ENCODE assay signal across 8 cellular contexts in the genomic region with DNA sequence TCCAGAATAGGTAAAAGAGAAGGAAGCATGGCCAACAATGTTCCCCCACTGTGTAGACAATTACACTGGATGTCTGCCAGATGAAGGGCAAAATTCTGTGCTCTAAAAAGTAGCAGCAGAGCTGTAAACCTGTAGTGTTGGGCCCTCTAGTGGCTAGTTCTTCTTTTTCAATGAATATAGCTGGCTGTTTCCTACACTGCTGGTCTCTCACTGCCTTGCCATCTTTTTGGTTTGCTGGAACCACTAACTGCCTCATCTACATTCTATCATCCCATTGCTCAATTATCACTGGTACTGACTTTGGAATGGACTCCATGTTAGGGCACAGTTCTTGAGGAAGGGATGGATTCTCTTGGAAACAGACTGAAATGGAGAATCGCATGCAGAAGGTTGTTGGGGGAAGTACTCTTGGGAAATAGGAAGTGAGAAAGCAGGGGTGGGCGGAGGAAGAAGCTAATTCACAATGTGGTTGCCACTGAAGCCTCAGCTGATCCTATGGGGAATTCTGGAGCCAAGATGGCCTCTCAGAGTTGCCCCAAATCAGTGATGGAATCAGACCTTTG. TPM values are rescaled to one million over a fixed set of nuclear protein-coding genes. Genes with fewer than 3 reads are reported as not detected.
DNase-seq lines count a peak whose midpoint lies in the region; ATAC-seq and TF ChIP-seq lines count a peak whose summit lies in the region.

No MANE protein-coding gene starts in this region.

- ATAC-seq in HG02642 (IDR thresholded peaks at IDR 0.05; ENCODE audit: poor library complexity, unreplicated experiment) = peak; percentile 66
- peak; percentile 86 for ATAC-seq in central memory CD8-positive, alpha-beta T cell (replicated peaks; ENCODE audit: extremely low read depth, poor library complexity, severe bottlenecking)
- ATAC-seq in left lung = peak; percentile 85
- ATAC-seq in stimulated activated naive B cell treated with anti-CD40 and anti-IgM and Interleukin-4, amounts not matched to agents 10 μg/mL and 1 μg/mL and 100 μg/mL, for 72 hours (replicated peaks) = peak; percentile 95 to 96
- no peak for ATAC-seq in GM18505 (IDR thresholded peaks at IDR 0.05; ENCODE audit: unreplicated experiment)

- no peaks in the 10 kb centered on the region for H3K9me3 Mint-ChIP-seq in T-helper 2 cell treated with Interferon-gamma antibody and Interleukin-4, amounts not matched to agents 5 μg/mL and 100 μg/mL, for 36 hours
- H3K9me3 Mint-ChIP-seq in central memory CD8-positive, alpha-beta T cell = no peaks in the 10 kb centered on the region
- H3K9me3 Mint-ChIP-seq in stimulated activated naive B cell treated with anti-CD40 and anti-IgM and Interleukin-4, amounts not matched to agents 10 μg/mL and 1 μg/mL and 100 μg/mL, for 72 hours = no peaks in the 10 kb centered on the region

- no peaks in the 10 kb centered on the region for H3K36me3 ChIP-seq in left lung

- intact Hi-C loops in left lung (cut with DNase I) = loop anchor here in 1 of 2 donors (5.0 kb wide), 2 partner anchors 62 to 192 kb away; no protein-coding TSS in a partner anchor

- TF ChIP-seq CTCF in left lung (IDR thresholded peaks at IDR 0.05) = peak; percentile 64 to 65

- peaks cover 4 to 18% of the 10 kb centered on the region in 2 donors for H3K4me1 ChIP-seq in left lung

- no peak overlapping the region for H3K27ac Mint-ChIP-seq in T-helper 2 cell treated with Interferon-gamma antibody and Interleukin-4, amounts not matched to agents 5 μg/mL and 100 μg/mL, for 36 hours
- no peak overlapping the region for H3K27ac Mint-ChIP-seq in central memory CD8-positive, alpha-beta T cell (ENCODE audit: low read depth)
- H3K27ac Mint-ChIP-seq in stimulated activated naive B cell treated with anti-CD40 and anti-IgM and Interleukin-4, amounts not matched to agents 10 μg/mL and 1 μg/mL and 100 μg/mL, for 72 hours = no peak overlapping the region

- no peaks in the 10 kb centered on the region for H3K9me3 ChIP-seq in left lung

- H3K36me3 Mint-ChIP-seq in T-helper 2 cell treated with Interferon-gamma antibody and Interleukin-4, amounts not matched to agents 5 μg/mL and 100 μg/mL, for 36 hours (ENCODE audit: low read depth) = no peaks in the 10 kb centered on the region
- no peaks in the 10 kb centered on the region for H3K36me3 Mint-ChIP-seq in central memory CD8-positive, alpha-beta T cell (ENCODE audit: insufficient read depth)
- no peaks in the 10 kb centered on the region for H3K36me3 Mint-ChIP-seq in stimulated activated naive B cell treated with anti-CD40 and anti-IgM and Interleukin-4, amounts not matched to agents 10 μg/mL and 1 μg/mL and 100 μg/mL, for 72 hours

- peaks cover 7% of the 10 kb centered on the region for H3K27me3 Mint-ChIP-seq in T-helper 2 cell treated with Interferon-gamma antibody and Interleukin-4, amounts not matched to agents 5 μg/mL and 100 μg/mL, for 36 hours (ENCODE audit: low read depth)
- H3K27me3 Mint-ChIP-seq in central memory CD8-positive, alpha-beta T cell = peaks cover 42% of the 10 kb centered on the region
- H3K27me3 Mint-ChIP-seq in stimulated activated naive B cell treated with anti-CD40 and anti-IgM and Interleukin-4, amounts not matched to agents 10 μg/mL and 1 μg/mL and 100 μg/mL, for 72 hours = peaks cover 11 to 16% of the 10 kb centered on the region in 2 donors

- peak overlapping the region in 1 of 2 donors; percentile 35 for H3K27ac ChIP-seq in left lung

- no peak overlapping the region for H3K4me3 Mint-ChIP-seq in T-helper 2 cell treated with Interferon-gamma antibody and Interleukin-4, amounts not matched to agents 5 μg/mL and 100 μg/mL, for 36 hours
- no peak overlapping the region for H3K4me3 Mint-ChIP-seq in central memory CD8-positive, alpha-beta T cell
- H3K4me3 Mint-ChIP-seq in stimulated activated naive B cell treated with anti-CD40 and anti-IgM and Interleukin-4, amounts not matched to agents 10 μg/mL and 1 μg/mL and 100 μg/mL, for 72 hours = peak overlapping the region; percentile 24 to 66

- DNase-seq in EH (ENCODE audit: low read depth) (peak; percentile 84), NCI-H2107 (lab: John Stamatoyannopoulos, UW) (peak; percentile 72), left lung (no peak)
- peak; percentile 19 for DNase-seq in T-helper 2 cell treated with Interferon-gamma antibody and Interleukin-4, amounts not matched to agents 5 μg/mL and 100 μg/mL, for 36 hours (ENCODE audit: low spot score)
- peak in 1 of 2 donors; percentile 25 for DNase-seq in central memory CD8-positive, alpha-beta T cell (ENCODE audit: low spot score in 2 of 2)
- DNase-seq in stimulated activated naive B cell treated with anti-CD40 and anti-IgM and Interleukin-4, amounts not matched to agents 10 μg/mL and 1 μg/mL and 100 μg/mL, for 72 hours = peak; percentile 52

- H3K4me1 Mint-ChIP-seq in T-helper 2 cell treated with Interferon-gamma antibody and Interleukin-4, amounts not matched to agents 5 μg/mL and 100 μg/mL, for 36 hours (ENCODE audit: low read depth) = peaks cover 3% of the 10 kb centered on the region
- H3K4me1 Mint-ChIP-seq in central memory CD8-positive, alpha-beta T cell = peaks cover 12% of the 10 kb centered on the region
- peaks cover 7 to 22% of the 10 kb centered on the region in 2 donors for H3K4me1 Mint-ChIP-seq in stimulated activated naive B cell treated with anti-CD40 and anti-IgM and Interleukin-4, amounts not matched to agents 10 μg/mL and 1 μg/mL and 100 μg/mL, for 72 hours

- no peaks in the 10 kb centered on the region for H3K27me3 ChIP-seq in left lung

- TF ChIP-seq POLR2A in GM18505 (IDR thresholded peaks at IDR 0.05; ENCODE audit: borderline replicate concordance, extremely low read depth, insufficient read depth, insufficient read length) = no peak

- H3K4me3 ChIP-seq in left lung = no peak overlapping the region

RNA-seq across cellular contexts. Expression of a gene that starts 17.9 kb away (rescaled TPM):
- 10 to 100 TPM; 21.2 to 26.6 TPM for total RNA-seq in left lung

RNA-seq across cellular contexts. Expression of a gene that starts 44.1 kb away (rescaled TPM):
- 1 to 10 TPM; 1.8 to 6.0 TPM for total RNA-seq in left lung

RNA-seq across cellular contexts. Expression of a gene that starts 51.2 kb away (rescaled TPM):
- total RNA-seq in left lung = 10 to 100 TPM in 1 of 2 donors, 1 to 10 TPM in 1; 6.8 to 12.2 TPM

Comparison
In these comparisons a context has a peak if more than half of its experiments do, and no peak if none do; other contexts are left out.
1. DNase-seq: peak in EH (single experiment), NCI-H2107 (single experiment), T-helper 2 cell treated with Interferon-gamma antibody and Interleukin-4, amounts not matched to agents 5 μg/mL and 100 μg/mL, for 36 hours (single experiment) and stimulated activated naive B cell treated with anti-CD40 and anti-IgM and Interleukin-4, amounts not matched to agents 10 μg/mL and 1 μg/mL and 100 μg/mL, for 72 hours (single experiment); none in left lung (0 of 2).
2. H3K4me3 Mint-ChIP-seq: peak in stimulated activated naive B cell treated with anti-CD40 and anti-IgM and Interleukin-4, amounts not matched to agents 10 μg/mL and 1 μg/mL and 100 μg/mL, for 72 hours (2 of 2); none in T-helper 2 cell treated with Interferon-gamma antibody and Interleukin-4, amounts not matched to agents 5 μg/mL and 100 μg/mL, for 36 hours (single experiment) and central memory CD8-positive, alpha-beta T cell (single experiment).